Comparison of ENCODE assay signal across 7 cellular contexts in the genomic region with DNA sequence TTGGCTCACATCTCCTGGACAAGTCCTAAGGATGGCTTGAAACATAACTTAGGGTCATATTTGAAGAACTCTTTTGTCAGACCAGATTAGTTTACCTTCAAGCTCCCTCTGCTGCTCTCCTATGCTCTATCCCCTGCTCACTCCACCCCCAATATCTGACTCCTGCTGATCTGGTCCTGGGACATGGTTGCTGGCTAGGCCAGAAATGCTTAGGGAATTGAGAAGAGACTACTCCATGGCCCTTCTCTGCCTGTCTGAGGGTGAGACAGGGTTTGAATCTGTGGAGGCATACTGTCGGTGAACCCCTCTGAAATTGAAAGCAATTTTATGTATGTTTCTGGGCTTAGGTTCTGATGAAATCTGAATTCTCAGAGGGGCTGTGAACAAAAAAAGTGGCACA. TPM values are rescaled to one million over a fixed set of nuclear protein-coding genes. Genes with fewer than 3 reads are reported as not detected.
DNase-seq lines count a peak whose midpoint lies in the region; ATAC-seq and TF ChIP-seq lines count a peak whose summit lies in the region.

No MANE protein-coding gene starts in this region.

- peaks cover 3% of the 10 kb centered on the region for H3K36me3 ChIP-seq in CD4-positive, CD25-positive, alpha-beta regulatory T cell (ENCODE audit: control insufficient read depth, insufficient read depth, low read length)
- H3K36me3 ChIP-seq in naive thymus-derived CD4-positive, alpha-beta T cell (ENCODE audit: control insufficient read depth in 2 of 3, insufficient read depth in 3 of 3, low read length in 3 of 3), result no peaks in the 10 kb centered on the region
- no peaks in the 10 kb centered on the region for H3K36me3 ChIP-seq in colonic mucosa
- no peaks in the 10 kb centered on the region for H3K36me3 ChIP-seq in upper lobe of right lung

- H3K4me1 Mint-ChIP-seq in CD4-positive, CD25-positive, alpha-beta regulatory T cell, result peaks cover 34 to 91% (median 68%) of the 10 kb centered on the region in 4 donors
- peaks cover 72% of the 10 kb centered on the region for H3K4me1 Mint-ChIP-seq in activated CD8-positive, alpha-beta T cell treated with anti-CD3 and anti-CD28 coated beads, Interleukin-2, amount 10 ng/mL, durations not matched to agents 7 days and 5 days (ENCODE audit: low read depth)
- H3K4me1 Mint-ChIP-seq in naive thymus-derived CD4-positive, alpha-beta T cell, result peaks cover 54 to 83% (median 79%) of the 10 kb centered on the region in 7 donors

- H3K9ac ChIP-seq in colonic mucosa (ENCODE audit: low read depth in 2 of 2, low read length in 2 of 2), result peak overlapping the region in 1 of 2 donors; percentile 9

- H3K27me3 Mint-ChIP-seq in CD4-positive, CD25-positive, alpha-beta regulatory T cell, result no peaks in the 10 kb centered on the region
- no peaks in the 10 kb centered on the region for H3K27me3 Mint-ChIP-seq in activated CD8-positive, alpha-beta T cell treated with anti-CD3 and anti-CD28 coated beads, Interleukin-2, amount 10 ng/mL, durations not matched to agents 7 days and 5 days (ENCODE audit: low read depth)
- H3K27me3 Mint-ChIP-seq in naive thymus-derived CD4-positive, alpha-beta T cell, result no peaks in the 10 kb centered on the region

- TF ChIP-seq CTCF in GM12864 (IDR thresholded peaks at IDR 0.05; ENCODE audit: low read depth, low read length, missing control alignments) (no peak), colonic mucosa (IDR thresholded peaks at IDR 0.05) (no peak), upper lobe of right lung (IDR thresholded peaks at IDR 0.05) (no peak)

- peak overlapping the region; percentile 87 for H3K27ac ChIP-seq in CD4-positive, CD25-positive, alpha-beta regulatory T cell (ENCODE audit: insufficient read depth, low read length, poor library complexity, severe bottlenecking)
- H3K27ac ChIP-seq in naive thymus-derived CD4-positive, alpha-beta T cell (ENCODE audit: low read depth, low read length), result no peak overlapping the region
- H3K27ac ChIP-seq in colonic mucosa (no peak overlapping the region), upper lobe of right lung (no peak overlapping the region)

- peak overlapping the region; percentile 89 to 96 (median 91) for H3K4me3 Mint-ChIP-seq in CD4-positive, CD25-positive, alpha-beta regulatory T cell
- peak overlapping the region; percentile 86 for H3K4me3 Mint-ChIP-seq in activated CD8-positive, alpha-beta T cell treated with anti-CD3 and anti-CD28 coated beads, Interleukin-2, amount 10 ng/mL, durations not matched to agents 7 days and 5 days
- H3K4me3 Mint-ChIP-seq in naive thymus-derived CD4-positive, alpha-beta T cell, result peak overlapping the region; percentile 6 to 93 (median 66)

- H3K4me3 ChIP-seq in CD4-positive, CD25-positive, alpha-beta regulatory T cell (ENCODE audit: low read depth, low read length), result peak overlapping the region; percentile 94
- peak overlapping the region; percentile 77 for H3K4me3 ChIP-seq in GM12864 (ENCODE audit: low read depth, low read length)
- peak overlapping the region; percentile 36 for H3K4me3 ChIP-seq in naive thymus-derived CD4-positive, alpha-beta T cell (ENCODE audit: low read length)
- no peak overlapping the region for H3K4me3 ChIP-seq in colonic mucosa
- no peak overlapping the region for H3K4me3 ChIP-seq in upper lobe of right lung

- ATAC-seq in CD4-positive, CD25-positive, alpha-beta regulatory T cell (ENCODE audit: low read depth in 2 of 2), result no peak
- no peak for ATAC-seq in activated CD8-positive, alpha-beta T cell treated with anti-CD3 and anti-CD28 coated beads, Interleukin-2, amount 10 ng/mL, durations not matched to agents 7 days and 5 days
- ATAC-seq in naive thymus-derived CD4-positive, alpha-beta T cell, result no peak
- ATAC-seq in upper lobe of right lung, result no peak

- H3K9me3 ChIP-seq in CD4-positive, CD25-positive, alpha-beta regulatory T cell (ENCODE audit: control insufficient read depth in 2 of 2, low read length in 2 of 2), result no peaks in the 10 kb centered on the region
- no peaks in the 10 kb centered on the region for H3K9me3 ChIP-seq in naive thymus-derived CD4-positive, alpha-beta T cell (ENCODE audit: control insufficient read depth in 2 of 3, low read length in 3 of 3)
- H3K9me3 ChIP-seq in colonic mucosa (no peaks in the 10 kb centered on the region), upper lobe of right lung (no peaks in the 10 kb centered on the region)

- intact Hi-C loops in naive thymus-derived CD4-positive, alpha-beta T cell (cut with micrococcal nuclease), result loop anchor here (2.0 to 10.0 kb wide), 6 partner anchors 17 to 1947 kb away; a partner anchor contains a TSS
- intact Hi-C loops in colonic mucosa (cut with DNase I) (no loop called here), upper lobe of right lung (cut with DNase I) (no loop called here)

- H3K9me3 Mint-ChIP-seq in CD4-positive, CD25-positive, alpha-beta regulatory T cell, result no peaks in the 10 kb centered on the region
- no peaks in the 10 kb centered on the region for H3K9me3 Mint-ChIP-seq in activated CD8-positive, alpha-beta T cell treated with anti-CD3 and anti-CD28 coated beads, Interleukin-2, amount 10 ng/mL, durations not matched to agents 7 days and 5 days (ENCODE audit: insufficient read depth)
- H3K9me3 Mint-ChIP-seq in naive thymus-derived CD4-positive, alpha-beta T cell, result no peaks in the 10 kb centered on the region

- POLR2A ChIA-PET in activated CD8-positive, alpha-beta T cell treated with anti-CD3 and anti-CD28 coated beads, Interleukin-2, amount 10 ng/mL, durations not matched to agents 7 days and 5 days (lab: Charles Lee), result interaction anchor here (1.0 to 1.6 kb wide), 3 partner anchors 9 to 253 kb away, joined by 3 to 4 read pairs (median 4); no protein-coding TSS in a partner anchor
- POLR2A ChIA-PET in naive thymus-derived CD4-positive, alpha-beta T cell (lab: Charles Lee), result interaction anchor here (1.1 to 1.8 kb wide), 2 partner anchors 10 to 17 kb away, joined by 3 to 9 read pairs; no protein-coding TSS in a partner anchor

- H3K27ac Mint-ChIP-seq in CD4-positive, CD25-positive, alpha-beta regulatory T cell, result peak overlapping the region; percentile 88 to 93 (median 91)
- H3K27ac Mint-ChIP-seq in activated CD8-positive, alpha-beta T cell treated with anti-CD3 and anti-CD28 coated beads, Interleukin-2, amount 10 ng/mL, durations not matched to agents 7 days and 5 days, result peak overlapping the region; percentile 84
- peak overlapping the region; percentile 51 to 94 (median 83) for H3K27ac Mint-ChIP-seq in naive thymus-derived CD4-positive, alpha-beta T cell

- peaks cover 85% of the 10 kb centered on the region for H3K4me1 ChIP-seq in CD4-positive, CD25-positive, alpha-beta regulatory T cell (ENCODE audit: control insufficient read depth, insufficient read depth, low read length, poor library complexity, severe bottlenecking)
- H3K4me1 ChIP-seq in naive thymus-derived CD4-positive, alpha-beta T cell (ENCODE audit: control insufficient read depth in 2 of 2, insufficient read depth in 2 of 2, low read length in 2 of 2), result peaks cover 32 to 68% of the 10 kb centered on the region in 2 donors
- H3K4me1 ChIP-seq in colonic mucosa (peaks cover 37% of the 10 kb centered on the region), upper lobe of right lung (peaks cover 56% of the 10 kb centered on the region)

- CTCF ChIA-PET in activated CD8-positive, alpha-beta T cell treated with anti-CD3 and anti-CD28 coated beads, Interleukin-2, amount 10 ng/mL, durations not matched to agents 7 days and 5 days (lab: Charles Lee), result interaction anchor here (0.6 to 5.5 kb wide), 11 partner anchors 8 to 325 kb away, joined by 3 to 43 read pairs (median 6); no protein-coding TSS in a partner anchor
- CTCF ChIA-PET in naive thymus-derived CD4-positive, alpha-beta T cell (lab: Charles Lee), result interaction anchor here (1.3 to 1.4 kb wide), 2 partner anchors 16 to 19 kb away, joined by 3 to 6 read pairs; no protein-coding TSS in a partner anchor

- peaks cover 4% of the 10 kb centered on the region for H3K36me3 Mint-ChIP-seq in CD4-positive, CD25-positive, alpha-beta regulatory T cell
- peaks cover 44% of the 10 kb centered on the region for H3K36me3 Mint-ChIP-seq in activated CD8-positive, alpha-beta T cell treated with anti-CD3 and anti-CD28 coated beads, Interleukin-2, amount 10 ng/mL, durations not matched to agents 7 days and 5 days (ENCODE audit: low read depth)
- peaks cover 0 to 17% (median 0%) of the 10 kb centered on the region in 5 donors for H3K36me3 Mint-ChIP-seq in naive thymus-derived CD4-positive, alpha-beta T cell

- no peaks in the 10 kb centered on the region for H3K27me3 ChIP-seq in CD4-positive, CD25-positive, alpha-beta regulatory T cell (ENCODE audit: control insufficient read depth, insufficient read depth, low read length)
- no peaks in the 10 kb centered on the region for H3K27me3 ChIP-seq in naive thymus-derived CD4-positive, alpha-beta T cell (ENCODE audit: control insufficient read depth in 2 of 2, insufficient read depth in 2 of 2, low read length in 2 of 2)
- H3K27me3 ChIP-seq in colonic mucosa (no peaks in the 10 kb centered on the region), upper lobe of right lung (no peaks in the 10 kb centered on the region)

- DNase-seq in CD4-positive, CD25-positive, alpha-beta regulatory T cell, result peak in 1 of 3 donors; percentile 20
- DNase-seq in GM12864 (ENCODE audit: low read depth) (no peak), NCI-H1694 (lab: John Stamatoyannopoulos, UW) (no peak), colonic mucosa (no peak), upper lobe of right lung (no peak)
- DNase-seq in activated CD8-positive, alpha-beta T cell treated with anti-CD3 and anti-CD28 coated beads, Interleukin-2, amount 10 ng/mL, durations not matched to agents 7 days and 5 days, result no peak
- DNase-seq in naive thymus-derived CD4-positive, alpha-beta T cell, result no peak

RNA-seq across cellular contexts. Expression of a gene that starts 3.3 kb away (rescaled TPM):
- 109 TPM for total RNA-seq in CD4-positive, CD25-positive, alpha-beta regulatory T cell
- polyA plus RNA-seq in CD4-positive, CD25-positive, alpha-beta regulatory T cell, result 10 to 100 TPM; 22.8 to 37.5 (median 26.8) TPM
- total RNA-seq in activated CD8-positive, alpha-beta T cell treated with anti-CD3 and anti-CD28 coated beads, Interleukin-2, amount 10 ng/mL, durations not matched to agents 7 days and 5 days, result 10 to 100 TPM; 71.2 to 80.7 TPM
- 10 to 100 TPM; 48.3 to 66.9 (median 58.2) TPM for total RNA-seq in naive thymus-derived CD4-positive, alpha-beta T cell
- polyA plus RNA-seq in naive thymus-derived CD4-positive, alpha-beta T cell, result 10 to 100 TPM; 12.1 to 13.6 TPM
- total RNA-seq in colonic mucosa, result 10 to 100 TPM; 28.8 to 32.9 TPM
- 30.0 TPM for total RNA-seq in upper lobe of right lung

Comparison
In these comparisons a context has a peak if more than half of its experiments do, and no peak if none do; other contexts are left out.
1. H3K4me3 ChIP-seq: peak in CD4-positive, CD25-positive, alpha-beta regulatory T cell (single experiment), GM12864 (single experiment) and naive thymus-derived CD4-positive, alpha-beta T cell (single experiment); none in colonic mucosa (single experiment) and upper lobe of right lung (single experiment).
2. intact Hi-C loops: an anchor here in naive thymus-derived CD4-positive, alpha-beta T cell (2.0 to 10.0 kb wide); none called in colonic mucosa and upper lobe of right lung.
3. Peak in every context shown above with its lines, with median percentiles within 50 percentile points of each other: H3K27ac Mint-ChIP-seq and H3K4me3 Mint-ChIP-seq.